Comparison of ENCODE assay signal across 8 cellular contexts in the genomic region with DNA sequence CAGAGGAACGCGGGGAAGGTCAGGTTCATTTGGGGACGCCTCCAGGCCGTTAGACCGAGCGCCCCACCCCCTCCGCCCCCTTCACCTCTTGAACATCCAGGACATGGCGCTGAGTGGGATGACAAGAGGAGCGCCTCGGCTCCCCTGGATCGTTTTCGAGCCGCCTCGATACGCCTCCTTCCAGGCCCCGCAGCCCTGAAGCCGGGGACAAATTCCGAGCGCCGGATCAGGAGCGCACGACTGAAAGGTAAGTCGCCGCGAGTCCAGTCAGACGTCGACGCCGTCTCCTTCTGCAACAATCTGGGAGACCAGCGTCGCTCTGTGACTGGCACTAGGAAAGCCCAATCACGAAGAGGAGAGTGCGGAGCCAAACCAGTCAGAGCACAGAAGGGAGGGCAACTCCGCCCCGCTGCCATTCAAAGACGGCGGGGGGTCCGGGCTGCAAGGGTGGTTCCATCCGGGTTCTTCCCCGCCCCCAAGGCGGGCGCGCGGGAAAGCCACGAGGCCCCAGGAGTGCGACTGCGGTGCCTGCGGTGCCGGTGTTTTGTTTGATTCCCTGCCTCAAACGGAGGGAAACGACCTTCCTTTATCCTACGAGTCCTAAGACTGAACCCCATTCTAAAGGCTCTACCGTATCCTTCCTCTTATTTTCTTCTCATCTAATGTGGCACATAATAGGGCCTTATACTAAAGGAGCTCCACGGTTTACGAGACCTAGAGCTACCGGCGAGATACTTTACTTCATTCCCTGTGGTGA. TPM values are rescaled to one million over a fixed set of nuclear protein-coding genes. Genes with fewer than 3 reads are reported as not detected.
A peak's percentile ranks its signal among the peaks of the same experiment; 100 is the strongest.
DNase-seq lines count a peak whose midpoint lies in the region; ATAC-seq and TF ChIP-seq lines count a peak whose summit lies in the region.

A gene with protein sequence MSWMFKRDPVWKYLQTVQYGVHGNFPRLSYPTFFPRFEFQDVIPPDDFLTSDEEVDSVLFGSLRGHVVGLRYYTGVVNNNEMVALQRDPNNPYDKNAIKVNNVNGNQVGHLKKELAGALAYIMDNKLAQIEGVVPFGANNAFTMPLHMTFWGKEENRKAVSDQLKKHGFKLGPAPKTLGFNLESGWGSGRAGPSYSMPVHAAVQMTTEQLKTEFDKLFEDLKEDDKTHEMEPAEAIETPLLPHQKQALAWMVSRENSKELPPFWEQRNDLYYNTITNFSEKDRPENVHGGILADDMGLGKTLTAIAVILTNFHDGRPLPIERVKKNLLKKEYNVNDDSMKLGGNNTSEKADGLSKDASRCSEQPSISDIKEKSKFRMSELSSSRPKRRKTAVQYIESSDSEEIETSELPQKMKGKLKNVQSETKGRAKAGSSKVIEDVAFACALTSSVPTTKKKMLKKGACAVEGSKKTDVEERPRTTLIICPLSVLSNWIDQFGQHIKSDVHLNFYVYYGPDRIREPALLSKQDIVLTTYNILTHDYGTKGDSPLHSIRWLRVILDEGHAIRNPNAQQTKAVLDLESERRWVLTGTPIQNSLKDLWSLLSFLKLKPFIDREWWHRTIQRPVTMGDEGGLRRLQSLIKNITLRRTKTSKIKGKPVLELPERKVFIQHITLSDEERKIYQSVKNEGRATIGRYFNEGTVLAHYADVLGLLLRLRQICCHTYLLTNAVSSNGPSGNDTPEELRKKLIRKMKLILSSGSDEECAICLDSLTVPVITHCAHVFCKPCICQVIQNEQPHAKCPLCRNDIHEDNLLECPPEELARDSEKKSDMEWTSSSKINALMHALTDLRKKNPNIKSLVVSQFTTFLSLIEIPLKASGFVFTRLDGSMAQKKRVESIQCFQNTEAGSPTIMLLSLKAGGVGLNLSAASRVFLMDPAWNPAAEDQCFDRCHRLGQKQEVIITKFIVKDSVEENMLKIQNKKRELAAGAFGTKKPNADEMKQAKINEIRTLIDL (minus strand): TSS at position 302 of the 757 bp plus-strand sequence. CDS start 197 bp downstream, at position 105.

- no peak for TF ChIP-seq CTCF in nephron progenitor cell (IDR thresholded peaks at IDR 0.05)

- DNase-seq in Daoy (ENCODE audit: low read depth) (peak; percentile 98), GOT3 (lab: John Stamatoyannopoulos, UW) (peak; percentile 89), LoVo (ENCODE audit: low spot score) (peak; percentile 78), SHP77 (lab: John Stamatoyannopoulos, UW) (peak; percentile 99), fibroblast of the conjunctiva (ENCODE audit: low read depth) (peak; percentile 94), nephron progenitor cell (peak; percentile 87)
- DNase-seq in activated effector memory CD4-positive, alpha-beta T cell treated with anti-CD3 and anti-CD28 coated beads, Interleukin-2, amount 50 U/mL, for 16 hours, result peak; percentile 95
- DNase-seq in stimulated activated naive CD8-positive, alpha-beta T cell treated with anti-CD3 and anti-CD28 coated beads, Interleukin-15, amount 100 ng/mL, for 72 hours, result peak; percentile 84 to 93

- H3K36me3 Mint-ChIP-seq in nephron progenitor cell (ENCODE audit: low read depth), result peaks cover 44% of the 10 kb centered on the region

- H3K4me1 Mint-ChIP-seq in nephron progenitor cell, result peaks cover 26% of the 10 kb centered on the region
- H3K4me1 Mint-ChIP-seq in stimulated activated naive CD8-positive, alpha-beta T cell treated with anti-CD3 and anti-CD28 coated beads, Interleukin-15, amount 100 ng/mL, for 72 hours, result peaks cover 25% of the 10 kb centered on the region

- H3K4me3 Mint-ChIP-seq in nephron progenitor cell, result peak within 1 kb of the TSS; percentile 91
- H3K4me3 Mint-ChIP-seq in stimulated activated naive CD8-positive, alpha-beta T cell treated with anti-CD3 and anti-CD28 coated beads, Interleukin-15, amount 100 ng/mL, for 72 hours, result peak within 1 kb of the TSS; percentile 97

- H3K27ac Mint-ChIP-seq in nephron progenitor cell, result peak within 1 kb of the TSS; percentile 61
- peak within 1 kb of the TSS; percentile 81 to 89 for H3K27ac Mint-ChIP-seq in stimulated activated naive CD8-positive, alpha-beta T cell treated with anti-CD3 and anti-CD28 coated beads, Interleukin-15, amount 100 ng/mL, for 72 hours

- H3K9me3 Mint-ChIP-seq in nephron progenitor cell, result peaks cover 36% of the 10 kb centered on the region
- no peaks in the 10 kb centered on the region for H3K9me3 Mint-ChIP-seq in stimulated activated naive CD8-positive, alpha-beta T cell treated with anti-CD3 and anti-CD28 coated beads, Interleukin-15, amount 100 ng/mL, for 72 hours

- ATAC-seq in stimulated activated naive CD8-positive, alpha-beta T cell treated with anti-CD3 and anti-CD28 coated beads, Interleukin-15, amount 100 ng/mL, for 72 hours, result peak; percentile 99

- peaks cover 25% of the 10 kb centered on the region for H3K27me3 Mint-ChIP-seq in nephron progenitor cell (ENCODE audit: low read depth, poor library complexity)
- no peaks in the 10 kb centered on the region for H3K27me3 Mint-ChIP-seq in stimulated activated naive CD8-positive, alpha-beta T cell treated with anti-CD3 and anti-CD28 coated beads, Interleukin-15, amount 100 ng/mL, for 72 hours

RNA-seq across cellular contexts. Expression of the gene that starts here (rescaled TPM):
- total RNA-seq in Daoy (2014; rRNA removed; shearing (Covaris generic)), result 43.6 and 48.6 TPM in 2 replicates

Comparison
In these comparisons a context has a peak if more than half of its experiments do, and no peak if none do; other contexts are left out.
1. Peak in every context shown above with its lines: DNase-seq and ATAC-seq.